ENCODE assay signal across 8 cellular contexts in genomic region chr6:91081452-91082067, GRCh38.
DNase-seq lines count a peak whose midpoint lies in the region; ATAC-seq and TF ChIP-seq lines count a peak whose summit lies in the region.

No MANE protein-coding gene starts in this region.

- peak; percentile 52 for ATAC-seq in GM19328 (IDR thresholded peaks at IDR 0.05; ENCODE audit: unreplicated experiment)

- H3K9me3 ChIP-seq in Caco-2 (no peaks in the 10 kb centered on the region), HUES48 (ENCODE audit: control insufficient read depth, insufficient read depth, low read length) (no peaks in the 10 kb centered on the region)

- intact Hi-C loops in Caco-2 (cut with micrococcal nuclease; ENCODE audit: unreplicated experiment) = loop anchor here (1.0 to 5.0 kb wide), 5 partner anchors 46 to 306 kb away; no protein-coding TSS in a partner anchor

- no peak overlapping the region for H3K4me3 Mint-ChIP-seq in Caco-2 (ENCODE audit: unreplicated experiment)
- no peak overlapping the region for H3K4me3 Mint-ChIP-seq in activated CD4-positive, alpha-beta memory T cell treated with anti-CD3 and anti-CD28 coated beads, Interleukin-2, amount 10 ng/mL, durations not matched to agents 7 days and 5 days
- H3K4me3 Mint-ChIP-seq in activated naive CD4-positive, alpha-beta T cell treated with anti-CD3 and anti-CD28 coated beads, Interleukin-2, amount 10 ng/mL, durations not matched to agents 7 days and 5 days = no peak overlapping the region

- H3K4me3 ChIP-seq in Caco-2 (ENCODE audit: low read depth, low read length) (no peak overlapping the region), HUES48 (ENCODE audit: low read depth, low read length) (no peak overlapping the region)

- DNase-seq in Caco-2 (peak in 1 of 2 experiments; percentile 59), NOMO-1 treated with dmso at 0.1 percent for 144 hours (lab: John Stamatoyannopoulos, UW; ENCODE audit: unreplicated experiment) (peak; percentile 5), dedifferentiated amniotic fluid mesenchymal stem cell (ENCODE audit: extremely low spot score) (peak; percentile 45), medulla oblongata (ENCODE audit: extremely low spot score) (peak; percentile 82)
- DNase-seq in activated CD4-positive, alpha-beta memory T cell treated with anti-CD3 and anti-CD28 coated beads, Interleukin-2, amount 10 ng/mL, durations not matched to agents 7 days and 5 days = no peak
- no peak for DNase-seq in activated naive CD4-positive, alpha-beta T cell treated with anti-CD3 and anti-CD28 coated beads, Interleukin-2, amount 10 ng/mL, durations not matched to agents 7 days and 5 days

- H3K27ac ChIP-seq in HUES48 (ENCODE audit: low read depth, low read length) = peak overlapping the region; percentile 11

- peaks cover 6% of the 10 kb centered on the region for H3K4me1 Mint-ChIP-seq in Caco-2 (ENCODE audit: low read depth, unreplicated experiment)
- H3K4me1 Mint-ChIP-seq in activated CD4-positive, alpha-beta memory T cell treated with anti-CD3 and anti-CD28 coated beads, Interleukin-2, amount 10 ng/mL, durations not matched to agents 7 days and 5 days = no peaks in the 10 kb centered on the region
- no peaks in the 10 kb centered on the region for H3K4me1 Mint-ChIP-seq in activated naive CD4-positive, alpha-beta T cell treated with anti-CD3 and anti-CD28 coated beads, Interleukin-2, amount 10 ng/mL, durations not matched to agents 7 days and 5 days

- POLR2A ChIA-PET in Caco-2 (lab: Charles Lee) = no interaction called here
- POLR2A ChIA-PET in activated CD4-positive, alpha-beta memory T cell treated with anti-CD3 and anti-CD28 coated beads, Interleukin-2, amount 10 ng/mL, durations not matched to agents 7 days and 5 days (lab: Charles Lee) = no interaction called here

- H3K27me3 ChIP-seq in Caco-2 (replicated peaks; ENCODE audit: control insufficient read depth, insufficient read depth, low read length) (no peaks in the 10 kb centered on the region), HUES48 (ENCODE audit: control insufficient read depth, insufficient read depth, low read length) (no peaks in the 10 kb centered on the region)

- no peak overlapping the region for H3K27ac Mint-ChIP-seq in Caco-2 (ENCODE audit: unreplicated experiment)
- no peak overlapping the region for H3K27ac Mint-ChIP-seq in activated CD4-positive, alpha-beta memory T cell treated with anti-CD3 and anti-CD28 coated beads, Interleukin-2, amount 10 ng/mL, durations not matched to agents 7 days and 5 days
- H3K27ac Mint-ChIP-seq in activated naive CD4-positive, alpha-beta T cell treated with anti-CD3 and anti-CD28 coated beads, Interleukin-2, amount 10 ng/mL, durations not matched to agents 7 days and 5 days = no peak overlapping the region

- TF ChIP-seq CTCF in Caco-2 (IDR thresholded peaks at IDR 0.05; ENCODE audit: insufficient read depth in 1 of 2, low read depth in 1 of 2, low read length in 1 of 2, severe bottlenecking in 1 of 2, unreplicated experiment in 1 of 2) = peak; percentile 53 to 60

- H3K9ac ChIP-seq in HUES48 (ENCODE audit: low read depth, low read length) = no peak overlapping the region

- no peaks in the 10 kb centered on the region for H3K27me3 Mint-ChIP-seq in Caco-2 (ENCODE audit: insufficient read depth, unreplicated experiment)
- H3K27me3 Mint-ChIP-seq in activated CD4-positive, alpha-beta memory T cell treated with anti-CD3 and anti-CD28 coated beads, Interleukin-2, amount 10 ng/mL, durations not matched to agents 7 days and 5 days = no peaks in the 10 kb centered on the region
- H3K27me3 Mint-ChIP-seq in activated naive CD4-positive, alpha-beta T cell treated with anti-CD3 and anti-CD28 coated beads, Interleukin-2, amount 10 ng/mL, durations not matched to agents 7 days and 5 days = no peaks in the 10 kb centered on the region

- 0 out of 2 replicates have a peak, but pooled peaks cover 7% of the 10 kb centered on the region for H3K4me1 ChIP-seq in Caco-2
- H3K4me1 ChIP-seq in HUES48 (ENCODE audit: control insufficient read depth, insufficient read depth, low read length) = peaks cover 25% of the 10 kb centered on the region

- H3K36me3 ChIP-seq in Caco-2 (ENCODE audit: control insufficient read depth, insufficient read depth, low read length) = no peaks in the 10 kb centered on the region
- H3K36me3 ChIP-seq in HUES48 (ENCODE audit: control insufficient read depth, insufficient read depth, low read length) = no peaks in the 10 kb centered on the region

- CTCF ChIA-PET in Caco-2 (lab: Charles Lee) = interaction anchor here (0.7 to 1.2 kb wide), 4 partner anchors 69 to 471 kb away, joined by 3 to 6 read pairs (median 4); no protein-coding TSS in a partner anchor
- CTCF ChIA-PET in activated CD4-positive, alpha-beta memory T cell treated with anti-CD3 and anti-CD28 coated beads, Interleukin-2, amount 10 ng/mL, durations not matched to agents 7 days and 5 days (lab: Charles Lee) = interaction anchor here (0.8 to 1.7 kb wide), 10 partner anchors 13 to 473 kb away, joined by 3 to 6 read pairs (median 3); no protein-coding TSS in a partner anchor
- CTCF ChIA-PET in activated naive CD4-positive, alpha-beta T cell treated with anti-CD3 and anti-CD28 coated beads, Interleukin-2, amount 10 ng/mL, durations not matched to agents 7 days and 5 days (lab: Charles Lee) = interaction anchor here (0.8 to 1.8 kb wide), 6 partner anchors 9 to 140 kb away, joined by 3 to 6 read pairs (median 4); no protein-coding TSS in a partner anchor

- no peaks in the 10 kb centered on the region for H3K36me3 Mint-ChIP-seq in Caco-2 (ENCODE audit: insufficient read depth, unreplicated experiment)
- H3K36me3 Mint-ChIP-seq in activated CD4-positive, alpha-beta memory T cell treated with anti-CD3 and anti-CD28 coated beads, Interleukin-2, amount 10 ng/mL, durations not matched to agents 7 days and 5 days (ENCODE audit: low read depth) = no peaks in the 10 kb centered on the region
- no peaks in the 10 kb centered on the region for H3K36me3 Mint-ChIP-seq in activated naive CD4-positive, alpha-beta T cell treated with anti-CD3 and anti-CD28 coated beads, Interleukin-2, amount 10 ng/mL, durations not matched to agents 7 days and 5 days

- no TSS peak for BruUV-seq in Caco-2 (replicated peaks; lab: Mats Ljungman, UMichigan)

- H3K9me3 Mint-ChIP-seq in Caco-2 (ENCODE audit: unreplicated experiment) = no peaks in the 10 kb centered on the region
- no peaks in the 10 kb centered on the region for H3K9me3 Mint-ChIP-seq in activated CD4-positive, alpha-beta memory T cell treated with anti-CD3 and anti-CD28 coated beads, Interleukin-2, amount 10 ng/mL, durations not matched to agents 7 days and 5 days
- no peaks in the 10 kb centered on the region for H3K9me3 Mint-ChIP-seq in activated naive CD4-positive, alpha-beta T cell treated with anti-CD3 and anti-CD28 coated beads, Interleukin-2, amount 10 ng/mL, durations not matched to agents 7 days and 5 days

Comparison
In these comparisons a context has a peak if more than half of its experiments do, and no peak if none do; other contexts are left out.
1. DNase-seq: peak in NOMO-1 treated with dmso at 0.1 percent for 144 hours (single experiment), dedifferentiated amniotic fluid mesenchymal stem cell (single experiment) and medulla oblongata (single experiment); none in activated CD4-positive, alpha-beta memory T cell treated with anti-CD3 and anti-CD28 coated beads, Interleukin-2, amount 10 ng/mL, durations not matched to agents 7 days and 5 days (single experiment) and activated naive CD4-positive, alpha-beta T cell treated with anti-CD3 and anti-CD28 coated beads, Interleukin-2, amount 10 ng/mL, durations not matched to agents 7 days and 5 days (single experiment).